8 cellular contexts compared by ENCODE assay signal in genomic region chr1:22024485-22025367, GRCh38. TPM values are rescaled to one million over a fixed set of nuclear protein-coding genes. Genes with fewer than 3 reads are reported as not detected.
A peak's percentile ranks its signal among the peaks of the same experiment; 100 is the strongest.
DNase-seq lines count a peak whose midpoint lies in the region; FAIRE-seq and TF ChIP-seq lines count a peak whose summit lies in the region.

No MANE protein-coding gene starts in this region.

- no peaks in the 10 kb centered on the region for H3K4me1 Mint-ChIP-seq in astrocyte (ENCODE audit: low read depth, unreplicated experiment)

- peaks cover 9% of the 10 kb centered on the region for H3K79me2 ChIP-seq in astrocyte (ENCODE audit: insufficient read depth, low read length)

- H3K36me3 ChIP-seq in astrocyte (ENCODE audit: insufficient read depth, low read length), result no peaks in the 10 kb centered on the region

- peaks cover 18% of the 10 kb centered on the region for H3K4me1 ChIP-seq in astrocyte (ENCODE audit: insufficient read depth, low read length)

- FAIRE-seq in astrocyte (lab: Jason Lieb, UNC), result no peak

- H3K9me3 Mint-ChIP-seq in astrocyte (ENCODE audit: unreplicated experiment), result no peaks in the 10 kb centered on the region

- H3K27ac ChIP-seq in astrocyte (ENCODE audit: low read depth, low read length), result peak overlapping the region; percentile 99

- peak overlapping the region; percentile 97 for H3K27ac Mint-ChIP-seq in astrocyte (ENCODE audit: unreplicated experiment)

- peak overlapping the region; percentile 99 for H3K9ac ChIP-seq in astrocyte (ENCODE audit: low read length)

- TF ChIP-seq CTCF in astrocyte (IDR thresholded peaks at IDR 0.05; ENCODE audit: insufficient read depth, low read depth, low read length), result no peak

- peak; percentile 82 for DNase-seq in GDM1 (lab: John Stamatoyannopoulos, UW)
- DNase-seq in GOT3 (lab: John Stamatoyannopoulos, UW), result peak; percentile 63
- DNase-seq in M059J (ENCODE audit: low read depth), result peak; percentile 63
- DNase-seq in T-helper 9 cell, result peak; percentile 67
- peak; percentile 78 for DNase-seq in astrocyte (ENCODE audit: low read depth)
- DNase-seq in skeletal muscle cell (ENCODE audit: low read depth), result peak; percentile 67
- DNase-seq in midbrain (lab: John Stamatoyannopoulos, UW), result no peak

- peaks cover 3% of the 10 kb centered on the region for H4K20me1 ChIP-seq in astrocyte (ENCODE audit: insufficient read depth, low read length)

- H3K4me3 ChIP-seq in astrocyte (ENCODE audit: insufficient read depth, low read depth, low read length) (peak overlapping the region; percentile 90), iPS-11a (ENCODE audit: low read depth, low read length) (peak overlapping the region; percentile 91), skeletal muscle cell (ENCODE audit: low read depth, low read length) (peak overlapping the region; percentile 99)

- peak overlapping the region; percentile 86 for H3K4me3 Mint-ChIP-seq in astrocyte (ENCODE audit: unreplicated experiment)

- H3K4me2 ChIP-seq in astrocyte (ENCODE audit: low read length), result peak overlapping the region; percentile 92

- H3K9me3 ChIP-seq in astrocyte (ENCODE audit: insufficient read depth, low read depth, low read length), result no peaks in the 10 kb centered on the region

- H2AFZ ChIP-seq in astrocyte (ENCODE audit: low read depth, low read length), result peak overlapping the region; percentile 98

- H3K27me3 ChIP-seq in astrocyte (ENCODE audit: insufficient read depth, low read length), result no peaks in the 10 kb centered on the region

- no peaks in the 10 kb centered on the region for H3K36me3 Mint-ChIP-seq in astrocyte (ENCODE audit: low read depth, unreplicated experiment)

- H3K27me3 Mint-ChIP-seq in astrocyte (ENCODE audit: low read depth, unreplicated experiment), result no peaks in the 10 kb centered on the region

RNA-seq across cellular contexts. Expression of gene CELA3A, which starts 23.3 kb away (rescaled TPM):
- not detected in 2 replicates for total RNA-seq in M059J (2014; rRNA removed; shearing (Covaris generic))
- not detected in 2 replicates for total RNA-seq in astrocyte

RNA-seq across cellular contexts. Expression of gene CDC42, which starts 27.8 kb away (rescaled TPM):
- 550 and 578 TPM in 2 replicates for total RNA-seq in M059J (2014; rRNA removed; shearing (Covaris generic))
- total RNA-seq in astrocyte, result 346 and 366 TPM in 2 replicates

RNA-seq across cellular contexts. Expression of gene CELA3B, which starts 47.9 kb away (rescaled TPM):
- not detected in 2 replicates for total RNA-seq in M059J (2014; rRNA removed; shearing (Covaris generic))
- not detected in 2 replicates for total RNA-seq in astrocyte
